Comparison of ENCODE assay signal across 8 cellular contexts in genomic region chr22:23070418-23071162, GRCh38. TPM values are rescaled to one million over a fixed set of nuclear protein-coding genes. Genes with fewer than 3 reads are reported as not detected.
DNase-seq lines count a peak whose midpoint lies in the region; ATAC-seq and TF ChIP-seq lines count a peak whose summit lies in the region.

Gene GNAZ (plus strand): TSS chr22:23070519. CDS start chr22:23095696, 25,177 bp downstream.

- no peaks in the 10 kb centered on the region for H3K27me3 ChIP-seq in CD4-positive, CD25-positive, alpha-beta regulatory T cell (ENCODE audit: control insufficient read depth, insufficient read depth, low read length)
- peaks cover 33% of the 10 kb centered on the region for H3K27me3 ChIP-seq in adipocyte (replicated peaks; ENCODE audit: control insufficient read depth, insufficient read depth, low read length)
- H3K27me3 ChIP-seq in hepatocyte: no peaks in the 10 kb centered on the region

- H3K4me1 ChIP-seq in CD4-positive, CD25-positive, alpha-beta regulatory T cell (ENCODE audit: control insufficient read depth, insufficient read depth, low read length, poor library complexity, severe bottlenecking): peaks cover 17% of the 10 kb centered on the region
- H3K4me1 ChIP-seq in adipocyte (ENCODE audit: control insufficient read depth, insufficient read depth, low read length) (peaks cover 4% of the 10 kb centered on the region), hepatocyte (ENCODE audit: insufficient read depth) (peaks cover 9% of the 10 kb centered on the region)

- TF ChIP-seq CTCF in hepatocyte (IDR thresholded peaks at IDR 0.05; ENCODE audit: poor library complexity) (no peak), retinal pigment epithelial cell (conservative IDR thresholded peaks at IDR 0.05; ENCODE audit: low read depth, low read length) (no peak)

- H3K79me2 ChIP-seq in hepatocyte: no peaks in the 10 kb centered on the region

- WGBS in hepatocyte (ENCODE audit: low lambda C conversion rate, missing lambda C conversion rate): 2% methylated on average over 22 of the region's 83 CpGs

- no peaks in the 10 kb centered on the region for H3K9me3 ChIP-seq in CD4-positive, CD25-positive, alpha-beta regulatory T cell (ENCODE audit: control insufficient read depth in 2 of 2, low read length in 2 of 2)
- H3K9me3 ChIP-seq in adipocyte (ENCODE audit: control insufficient read depth, low read length) (no peaks in the 10 kb centered on the region), hepatocyte (ENCODE audit: low read depth) (no peaks in the 10 kb centered on the region)

- peak within 1 kb of the TSS; percentile 8 for H3K27ac ChIP-seq in CD4-positive, CD25-positive, alpha-beta regulatory T cell (ENCODE audit: insufficient read depth, low read length, poor library complexity, severe bottlenecking)
- no peak within 1 kb of the TSS for H3K27ac ChIP-seq in hepatocyte

- ATAC-seq in CD4-positive, CD25-positive, alpha-beta regulatory T cell (ENCODE audit: low read depth in 2 of 2): peak; percentile 39 to 41
- ATAC-seq in GM19372 (IDR thresholded peaks at IDR 0.05; ENCODE audit: low read depth, unreplicated experiment) (peak; percentile 34), HG03521 (IDR thresholded peaks at IDR 0.05; ENCODE audit: unreplicated experiment) (no peak)

- peak within 1 kb of the TSS; percentile 99 for H3K4me2 ChIP-seq in hepatocyte

- H3K36me3 Mint-ChIP-seq in CD4-positive, CD25-positive, alpha-beta regulatory T cell: no peaks in the 10 kb centered on the region

- peaks cover 0 to 31% (median 6%) of the 10 kb centered on the region in 4 donors for H3K4me1 Mint-ChIP-seq in CD4-positive, CD25-positive, alpha-beta regulatory T cell

- H3K36me3 ChIP-seq in CD4-positive, CD25-positive, alpha-beta regulatory T cell (ENCODE audit: control insufficient read depth, insufficient read depth, low read length): no peaks in the 10 kb centered on the region
- H3K36me3 ChIP-seq in adipocyte (ENCODE audit: control insufficient read depth, insufficient read depth, low read length, severe bottlenecking): no peaks in the 10 kb centered on the region
- H3K36me3 ChIP-seq in hepatocyte (replicated peaks; ENCODE audit: insufficient read depth, low read depth): no peaks in the 10 kb centered on the region

- peak within 1 kb of the TSS; percentile 64 to 91 (median 87) for H3K4me3 Mint-ChIP-seq in CD4-positive, CD25-positive, alpha-beta regulatory T cell

- H4K20me1 ChIP-seq in hepatocyte (ENCODE audit: insufficient read depth, poor library complexity, severe bottlenecking): no peaks in the 10 kb centered on the region

- peak within 1 kb of the TSS; percentile 37 for H3K9ac ChIP-seq in adipocyte (ENCODE audit: low read length)

- H3K4me3 ChIP-seq in CD4-positive, CD25-positive, alpha-beta regulatory T cell (ENCODE audit: low read depth, low read length): peak within 1 kb of the TSS; percentile 19
- H3K4me3 ChIP-seq in adipocyte (ENCODE audit: low read length) (peak within 1 kb of the TSS; percentile 77), hepatocyte (peak within 1 kb of the TSS; percentile 61), retinal pigment epithelial cell (ENCODE audit: low read length) (peak within 1 kb of the TSS; percentile 68)

- H3K9me2 ChIP-seq in hepatocyte (replicated peaks; ENCODE audit: insufficient read depth): no peaks in the 10 kb centered on the region

- H3K27ac Mint-ChIP-seq in CD4-positive, CD25-positive, alpha-beta regulatory T cell: peak within 1 kb of the TSS; percentile 36 to 93 (median 47)

- H2AFZ ChIP-seq in hepatocyte: peak within 1 kb of the TSS; percentile 81

- peaks cover 0 to 3% (median 0%) of the 10 kb centered on the region in 7 donors for H3K9me3 Mint-ChIP-seq in CD4-positive, CD25-positive, alpha-beta regulatory T cell

- DNase-seq in CD4-positive, CD25-positive, alpha-beta regulatory T cell: peak in 1 of 3 donors; percentile 9
- peak; percentile 55 for DNase-seq in NCI-H2227 (lab: John Stamatoyannopoulos, UW; ENCODE audit: unreplicated experiment)
- DNase-seq in adipocyte (ENCODE audit: low read depth): peak; percentile 59
- DNase-seq in hepatocyte (ENCODE audit: low spot score): peak; percentile 51
- no peak for DNase-seq in retinal pigment epithelial cell (ENCODE audit: low read depth)
- no peak for DNase-seq in SHP77 (lab: John Stamatoyannopoulos, UW)

- H3K27me3 Mint-ChIP-seq in CD4-positive, CD25-positive, alpha-beta regulatory T cell: peaks cover 20% of the 10 kb centered on the region

RNA-seq across cellular contexts. Expression of gene GNAZ, which starts in this region (rescaled TPM):
- total RNA-seq in CD4-positive, CD25-positive, alpha-beta regulatory T cell: 3.6 TPM
- polyA plus RNA-seq in CD4-positive, CD25-positive, alpha-beta regulatory T cell: under 1 TPM in 2 of 4 donors, not detected in 2; 0.05 to 0.06 TPM
- 4.1 and 4.5 TPM in 2 replicates for total RNA-seq in hepatocyte
- polyA plus RNA-seq in hepatocyte: 3.4 and 5.1 TPM in 2 replicates

Comparison
In these comparisons a context has a peak if more than half of its experiments do, and no peak if none do; other contexts are left out.
1. DNase-seq: peak in NCI-H2227 (single experiment), adipocyte (single experiment) and hepatocyte (single experiment); none in retinal pigment epithelial cell (single experiment) and SHP77 (0 of 2).
2. H3K4me3 ChIP-seq: peak in every context shown above with its lines; median percentile 77 in adipocyte; 68 in retinal pigment epithelial cell; 61 in hepatocyte; 19 in CD4-positive, CD25-positive, alpha-beta regulatory T cell.